Comparison of ENCODE assay signal across 14 cellular contexts in the genomic region with DNA sequence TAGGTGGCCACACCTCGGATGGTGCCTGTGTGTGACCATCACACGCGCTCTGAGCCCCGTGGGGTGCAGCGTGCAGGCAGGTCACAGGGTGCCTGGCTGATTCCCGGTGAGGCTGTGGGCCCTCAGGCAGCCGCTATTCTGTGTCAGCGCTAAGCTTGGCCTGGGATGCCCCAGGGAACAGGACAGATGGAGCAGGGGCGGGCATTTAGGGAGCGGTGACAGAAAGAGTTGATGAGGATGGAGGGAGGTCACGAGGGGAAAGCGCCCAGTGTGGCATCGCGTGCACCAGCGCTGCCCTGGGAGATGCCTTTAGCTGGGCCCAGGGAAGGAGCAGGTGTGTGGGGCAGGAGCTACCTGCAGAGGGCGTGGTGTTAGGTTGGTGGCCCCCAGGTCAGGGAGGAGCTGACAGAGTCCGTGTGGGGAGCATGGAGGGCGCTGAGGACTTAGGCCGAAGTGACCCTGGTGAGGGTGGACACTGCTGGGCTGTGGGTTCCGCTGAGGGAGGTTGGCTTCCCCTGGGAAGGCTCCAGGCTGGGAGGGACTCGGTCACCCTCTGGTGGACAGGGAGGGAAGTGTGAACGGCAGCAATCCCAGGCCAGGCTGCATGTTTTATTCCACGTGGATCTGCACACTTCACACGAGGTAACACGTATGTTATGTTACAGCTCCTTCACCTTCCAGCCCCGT. TPM values are rescaled to one million over a fixed set of nuclear protein-coding genes. Genes with fewer than 3 reads are reported as not detected.
DNase-seq lines count a peak whose midpoint lies in the region; FAIRE-seq and TF ChIP-seq lines count a peak whose summit lies in the region.
"Not testable (repeated sequence)": the region's sequence is repeated elsewhere in the genome, so short reads cannot be mapped to it uniquely, and the experiment has no call there.
"Had no signal": no experiment of that assay in that cellular context is flagged by ENCODE, and none has a peak within 500 bp of the region (broad histone marks: within the 10 kb centered on the region; RNA-seq: fewer than 3 reads in every experiment).

No MANE protein-coding gene starts in this region.

- not testable (repeated sequence) for H3K27ac ChIP-seq in OCI-LY3 (ENCODE audit: low read length); esophagus muscularis mucosa (replicated peaks in 1 of 4)

- in situ Hi-C loops in astrocyte of the spinal cord (cut with HindIII; ENCODE audit: low sequenced_read_pairs), result not testable (repeated sequence)

- not testable (repeated sequence) for H3K79me2 ChIP-seq in OCI-LY3 (ENCODE audit: low read length)

- TF ChIP-seq CTCF in D721Med (IDR thresholded peaks at IDR 0.05; ENCODE audit: insufficient read depth, missing control alignments) (peak; percentile 6), GM12872 (IDR thresholded peaks at IDR 0.05; ENCODE audit: insufficient read depth, low read depth, low read length) (peak; percentile 42; the same call in 1 of the 3 replicates), OCI-LY3 (IDR thresholded peaks at IDR 0.05; ENCODE audit: low read depth, low read length) (peak; percentile 38), astrocyte of the spinal cord (IDR thresholded peaks at IDR 0.05; ENCODE audit: low read depth, low read length) (peak; percentile 42), esophagus muscularis mucosa (IDR thresholded peaks at IDR 0.05) (peak in 1 of 3 experiments; percentile 31), kidney epithelial cell (IDR thresholded peaks at IDR 0.05; ENCODE audit: insufficient read depth, low read length, poor library complexity, severe bottlenecking) (peak; percentile 16)

- H3K4me1 ChIP-seq in OCI-LY3 (ENCODE audit: low read length); esophagus muscularis mucosa: not testable (repeated sequence)

- not testable (repeated sequence) for H3K4me3 ChIP-seq in OCI-LY3 (ENCODE audit: low read length); astrocyte of the spinal cord (ENCODE audit: low read depth, low read length); esophagus muscularis mucosa; kidney epithelial cell (ENCODE audit: low read depth, low read length)

- H3K9ac ChIP-seq in OCI-LY3 (ENCODE audit: low read length), result not testable (repeated sequence)

- TF ChIP-seq RAD21 in Ishikawa (IDR thresholded peaks at IDR 0.05; ENCODE audit: low read depth), result not testable (repeated sequence)

- TF ChIP-seq EP300 in Ishikawa (IDR thresholded peaks at IDR 0.05; ENCODE audit: borderline replicate concordance); esophagus muscularis mucosa (IDR thresholded peaks at IDR 0.05): not testable (repeated sequence)

- H3K27me3 ChIP-seq in OCI-LY3 (ENCODE audit: low read depth, low read length); esophagus muscularis mucosa; kidney epithelial cell (ENCODE audit: control insufficient read depth, insufficient read depth, low read length): not testable (repeated sequence)

- FAIRE-seq in D721Med (lab: Jason Lieb, UNC), result not testable (repeated sequence)

- 68% methylated on average over 23 of the region's 26 CpGs for WGBS in esophagus muscularis mucosa

- not testable (repeated sequence) for H4K20me1 ChIP-seq in OCI-LY3 (ENCODE audit: insufficient read depth, low read length)

- H3K36me3 ChIP-seq in OCI-LY3 (replicated peaks; ENCODE audit: low read depth, low read length); esophagus muscularis mucosa; kidney epithelial cell (ENCODE audit: control insufficient read depth, insufficient read depth, low read length): not testable (repeated sequence)

- H3K9me3 ChIP-seq in OCI-LY3 (ENCODE audit: insufficient read depth, low read length); esophagus muscularis mucosa: not testable (repeated sequence)

- H2AFZ ChIP-seq in OCI-LY3 (ENCODE audit: low read depth, low read length), result not testable (repeated sequence)

- not testable (repeated sequence) for DNase-seq in D721Med (ENCODE audit: insufficient read length, low spot score); astrocyte of the spinal cord (ENCODE audit: low read depth, low spot score); kidney epithelial cell (ENCODE audit: low read depth)
- DNase-seq in esophagus muscularis mucosa (ENCODE audit: extremely low spot score), result peak; percentile 8

- intact Hi-C loops in esophagus muscularis mucosa (cut with DNase I), result not testable (repeated sequence)

- not testable (repeated sequence) for H3K4me2 ChIP-seq in OCI-LY3 (ENCODE audit: low read length)

- TF ChIP-seq POLR2A in esophagus muscularis mucosa (IDR thresholded peaks at IDR 0.05; ENCODE audit: low read depth), result not testable (repeated sequence)

TF ChIP-seq in Ishikawa, 13 proteins besides CTCF, POLR2A, EP300 and RAD21:
- TF ChIP-seq, protein P1, sequence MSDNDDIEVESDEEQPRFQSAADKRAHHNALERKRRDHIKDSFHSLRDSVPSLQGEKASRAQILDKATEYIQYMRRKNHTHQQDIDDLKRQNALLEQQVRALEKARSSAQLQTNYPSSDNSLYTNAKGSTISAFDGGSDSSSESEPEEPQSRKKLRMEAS (IDR thresholded peaks at IDR 0.05), result peak; percentile 43; the same call in 1 of the 2 replicates

RNA-seq across cellular contexts. Expression of a gene that starts 1.5 kb away (rescaled TPM):
- total RNA-seq in esophagus muscularis mucosa (not detected), kidney epithelial cell (not detected in 2 replicates)
- total RNA-seq: activated CD4-positive, alpha-beta T cell treated with anti-CD3 and anti-CD28 coated beads, Interleukin-2, amount 10 ng/mL, durations not matched to agents 7 days and 5 days; activated naive CD4-positive, alpha-beta T cell treated with anti-CD3 and anti-CD28 coated beads, Interleukin-2, amount 50 U/mL, for 72 hours; gastrocnemius medialis; naive thymus-derived CD8-positive, alpha-beta T cell; ovary; right cardiac atrium; T-helper 1 cell treated with Interleukin-12 subunit alpha and Interleukin-12 subunit beta and Interleukin-4 antibody, amounts not matched to agents 30 ng/mL and 1 ng/mL, for 36 hours had no signal

RNA-seq across cellular contexts. Expression of a gene that starts 17.8 kb away (rescaled TPM):
- total RNA-seq in esophagus muscularis mucosa (not detected), kidney epithelial cell (not detected in 2 replicates)
- total RNA-seq: activated CD4-positive, alpha-beta T cell treated with anti-CD3 and anti-CD28 coated beads, Interleukin-2, amount 10 ng/mL, durations not matched to agents 7 days and 5 days; activated naive CD4-positive, alpha-beta T cell treated with anti-CD3 and anti-CD28 coated beads, Interleukin-2, amount 50 U/mL, for 72 hours; gastrocnemius medialis; naive thymus-derived CD8-positive, alpha-beta T cell; ovary; right cardiac atrium; T-helper 1 cell treated with Interleukin-12 subunit alpha and Interleukin-12 subunit beta and Interleukin-4 antibody, amounts not matched to agents 30 ng/mL and 1 ng/mL, for 36 hours had no signal

RNA-seq across cellular contexts. Expression of a gene that starts 39.7 kb away (rescaled TPM):
- total RNA-seq in esophagus muscularis mucosa, result under 1 TPM in 1 of 4 donors, not detected in 3; 0.29 TPM
- total RNA-seq in kidney epithelial cell, result not detected in 2 replicates
- total RNA-seq: activated CD4-positive, alpha-beta T cell treated with anti-CD3 and anti-CD28 coated beads, Interleukin-2, amount 10 ng/mL, durations not matched to agents 7 days and 5 days; gastrocnemius medialis; naive thymus-derived CD8-positive, alpha-beta T cell; ovary; right cardiac atrium; T-helper 1 cell treated with Interleukin-12 subunit alpha and Interleukin-12 subunit beta and Interleukin-4 antibody, amounts not matched to agents 30 ng/mL and 1 ng/mL, for 36 hours had no signal
